Comparison of ENCODE assay signal across 19 cellular contexts in genomic region chr1:6462412-6463119, GRCh38. TPM values are rescaled to one million over a fixed set of nuclear protein-coding genes. Genes with fewer than 3 reads are reported as not detected.
DNase-seq lines count a peak whose midpoint lies in the region; ATAC-seq and TF ChIP-seq lines count a peak whose summit lies in the region.
"Had no signal": no experiment of that assay in that cellular context is flagged by ENCODE, and none has a peak within 500 bp of the region (broad histone marks: within the 10 kb centered on the region; RNA-seq: fewer than 3 reads in every experiment).

No MANE protein-coding gene starts in this region.

- H3K9me3 ChIP-seq in T-helper 17 cell (ENCODE audit: control insufficient read depth, low read length, poor library complexity, severe bottlenecking) (no peaks in the 10 kb centered on the region), osteoblast (ENCODE audit: low read depth, low read length) (no peaks in the 10 kb centered on the region)
- H3K9me3 ChIP-seq: breast epithelium, sigmoid colon, suprapubic skin had no signal

- TF ChIP-seq CTCF in chondrocyte (IDR thresholded peaks at IDR 0.05) (no peak), osteoblast (IDR thresholded peaks at IDR 0.05; ENCODE audit: extremely low read depth, low read depth, low read length) (no peak), coronary artery (IDR thresholded peaks at IDR 0.05) (no peak)

- H3K4me2 ChIP-seq in osteoblast (ENCODE audit: insufficient read depth, low read length): no peak overlapping the region
- H3K4me2 ChIP-seq: hepatocyte had no signal

- H3K27me3 ChIP-seq in osteoblast (ENCODE audit: insufficient read depth, low read length): no peaks in the 10 kb centered on the region
- H3K27me3 ChIP-seq: breast epithelium, hepatocyte had no signal

- no peak overlapping the region for H3K4me3 ChIP-seq in osteoblast (ENCODE audit: insufficient read depth, low read length)
- no peak overlapping the region for H3K4me3 ChIP-seq in coronary artery
- H3K4me3 ChIP-seq: breast epithelium, hepatocyte, sigmoid colon, suprapubic skin had no signal

- peaks cover 58% of the 10 kb centered on the region for H3K4me1 Mint-ChIP-seq in activated T-cell treated with anti-CD3 and anti-CD28 coated beads, Interleukin-2, amount 50 U/mL, for 72 hours (ENCODE audit: low read depth)
- H3K4me1 Mint-ChIP-seq in T-helper 17 cell: peaks cover 38% of the 10 kb centered on the region
- no peaks in the 10 kb centered on the region for H3K4me1 Mint-ChIP-seq in chondrocyte (ENCODE audit: low read depth)

- H3K27ac ChIP-seq in osteoblast (ENCODE audit: low read depth, low read length) (no peak overlapping the region), coronary artery (no peak overlapping the region)
- H3K27ac ChIP-seq: breast epithelium, hepatocyte, sigmoid colon, suprapubic skin had no signal

- H3K36me3 ChIP-seq in osteoblast (ENCODE audit: insufficient read depth, low read length): peaks cover 11% of the 10 kb centered on the region
- H3K36me3 ChIP-seq: breast epithelium, sigmoid colon had no signal

- peak overlapping the region; percentile 78 for H3K27ac Mint-ChIP-seq in activated T-cell treated with anti-CD3 and anti-CD28 coated beads, Interleukin-2, amount 50 U/mL, for 72 hours
- H3K27ac Mint-ChIP-seq in T-helper 17 cell (peak overlapping the region; percentile 100), chondrocyte (ENCODE audit: unreplicated experiment) (no peak overlapping the region)

- no peaks in the 10 kb centered on the region for H3K4me1 ChIP-seq in osteoblast (ENCODE audit: insufficient read depth, low read length)
- H3K4me1 ChIP-seq: breast epithelium had no signal

- peak overlapping the region; percentile 49 to 71 for H3K4me3 Mint-ChIP-seq in activated T-cell treated with anti-CD3 and anti-CD28 coated beads, Interleukin-2, amount 50 U/mL, for 72 hours
- H3K4me3 Mint-ChIP-seq in T-helper 17 cell (peak overlapping the region; percentile 99), chondrocyte (ENCODE audit: unreplicated experiment) (no peak overlapping the region)

- no peaks in the 10 kb centered on the region for H3K27me3 Mint-ChIP-seq in activated T-cell treated with anti-CD3 and anti-CD28 coated beads, Interleukin-2, amount 50 U/mL, for 72 hours (ENCODE audit: low read depth)
- no peaks in the 10 kb centered on the region for H3K27me3 Mint-ChIP-seq in T-helper 17 cell
- no peaks in the 10 kb centered on the region for H3K27me3 Mint-ChIP-seq in chondrocyte (ENCODE audit: low read depth)

- ATAC-seq in activated T-cell treated with anti-CD3 and anti-CD28 coated beads, Interleukin-2, amount 50 U/mL, for 72 hours (replicated peaks in 1 of 2): no peak
- no peak for ATAC-seq in T-helper 17 cell
- ATAC-seq in HG03280 (IDR thresholded peaks at IDR 0.05; ENCODE audit: unreplicated experiment): no peak

- no peaks in the 10 kb centered on the region for H3K79me2 ChIP-seq in osteoblast (ENCODE audit: insufficient read depth, low read length)
- H3K79me2 ChIP-seq: hepatocyte had no signal

- no peak for DNase-seq in activated T-cell treated with anti-CD3 and anti-CD28 coated beads, Interleukin-2, amount 50 U/mL, for 72 hours
- DNase-seq in activated T-cell treated with anti-CD3 and anti-CD28 coated beads for 4 hours (no peak), T-helper 17 cell (no peak), chondrocyte (ENCODE audit: low spot score) (peak; percentile 82), osteoblast (ENCODE audit: insufficient read length, low spot score, missing footprints) (peak; percentile 92), SK-N-DZ (ENCODE audit: low spot score) (no peak), coronary artery (ENCODE audit: low spot score) (no peak)
- DNase-seq: activated effector memory CD4-positive, alpha-beta T cell treated with Interleukin-2 at 50 U/mL for 16 hours; GDM1; H7; NCI-H1436 treated with DMSO at 0.1 percent for 48 hours; NK-92 treated with Interleukin-12 subunit alpha and Interleukin-12 subunit beta, amount 100 ng/mL, for 24 hours; sigmoid colon; stimulated activated CD4-positive, alpha-beta T cell treated with anti-CD3 and anti-CD28 coated beads, Interleukin-1b, Interleukin-23, amount 100 ng/mL, for 48 hours had no signal

- H4K20me1 ChIP-seq in osteoblast (ENCODE audit: insufficient read depth, low read length): no peaks in the 10 kb centered on the region

- H3K9me3 Mint-ChIP-seq in activated T-cell treated with anti-CD3 and anti-CD28 coated beads, Interleukin-2, amount 50 U/mL, for 72 hours: no peaks in the 10 kb centered on the region
- no peaks in the 10 kb centered on the region for H3K9me3 Mint-ChIP-seq in chondrocyte (ENCODE audit: low read depth)

- H3K36me3 Mint-ChIP-seq in activated T-cell treated with anti-CD3 and anti-CD28 coated beads, Interleukin-2, amount 50 U/mL, for 72 hours (ENCODE audit: insufficient read depth in 2 of 2): peaks cover 10 to 14% of the 10 kb centered on the region in 2 donors
- H3K36me3 Mint-ChIP-seq in T-helper 17 cell (ENCODE audit: low read depth) (peaks cover 19% of the 10 kb centered on the region), chondrocyte (ENCODE audit: low read depth) (peaks cover 21% of the 10 kb centered on the region)

- H2AFZ ChIP-seq in osteoblast (ENCODE audit: low read length): no peak overlapping the region
- H2AFZ ChIP-seq: hepatocyte had no signal

RNA-seq across cellular contexts. Expression of gene TNFRSF25, which starts 3.4 kb away (rescaled TPM):
- 100 to 1,000 TPM in 1 of 2 donors, 10 to 100 TPM in 1; 89.2 to 101 TPM for total RNA-seq in activated T-cell treated with anti-CD3 and anti-CD28 coated beads, Interleukin-2, amount 50 U/mL, for 72 hours
- 100 to 1,000 TPM; 393 to 433 TPM for total RNA-seq in T-helper 17 cell
- total RNA-seq in chondrocyte: 20.1 to 32.4 TPM (median 21.4 TPM) in 3 replicates
- 3.3 and 5.0 TPM in 2 replicates for total RNA-seq in osteoblast
- 5.9 and 6.6 TPM in 2 replicates for polyA plus RNA-seq in SK-N-DZ (2014; cell fraction: cytosol; rRNA removed)
- polyA plus RNA-seq in SK-N-DZ (2014; cell fraction: nucleus; rRNA removed): 53.5 and 71.1 TPM in 2 replicates

RNA-seq across cellular contexts. Expression of gene PLEKHG5, which starts 28.9 kb away (rescaled TPM):
- 1 to 10 TPM; 2.6 to 3.2 TPM for total RNA-seq in activated T-cell treated with anti-CD3 and anti-CD28 coated beads, Interleukin-2, amount 50 U/mL, for 72 hours
- total RNA-seq in T-helper 17 cell: 10 to 100 TPM; 10.8 to 12.8 TPM
- 32.4 to 50.5 TPM (median 33.6 TPM) in 3 replicates for total RNA-seq in chondrocyte
- total RNA-seq in osteoblast: 11.2 and 13.3 TPM in 2 replicates
- polyA plus RNA-seq in SK-N-DZ (2014; cell fraction: cytosol; rRNA removed): 4.5 and 5.1 TPM in 2 replicates
- 25.6 and 27.2 TPM in 2 replicates for polyA plus RNA-seq in SK-N-DZ (2014; cell fraction: nucleus; rRNA removed)

RNA-seq across cellular contexts. Expression of gene ESPN, which starts 38.0 kb away (rescaled TPM):
- 1 to 10 TPM; 1.3 to 2.0 TPM for total RNA-seq in activated T-cell treated with anti-CD3 and anti-CD28 coated beads, Interleukin-2, amount 50 U/mL, for 72 hours
- 10 to 100 TPM; 13.2 to 15.7 TPM for total RNA-seq in T-helper 17 cell
- total RNA-seq in chondrocyte: 0.57 to 2.5 TPM (median 2.1 TPM) in 3 replicates
- total RNA-seq in osteoblast: not detected in 2 replicates
- polyA plus RNA-seq in SK-N-DZ (2014; cell fraction: cytosol; rRNA removed): 0.20 TPM in 1 of 2 replicates, not detected in the other
- 0.15 TPM in 1 of 2 replicates, not detected in the other for polyA plus RNA-seq in SK-N-DZ (2014; cell fraction: nucleus; rRNA removed)

RNA-seq across cellular contexts. Expression of gene HES2, which starts 42.8 kb away (rescaled TPM):
- total RNA-seq in activated T-cell treated with anti-CD3 and anti-CD28 coated beads, Interleukin-2, amount 50 U/mL, for 72 hours: 1 to 10 TPM in 1 of 2 donors, under 1 TPM in 1; 0.44 to 1.2 TPM
- total RNA-seq in T-helper 17 cell: not detected
- 0.15 to 0.36 TPM in 2 of 3 replicates, not detected in the other for total RNA-seq in chondrocyte
- total RNA-seq in osteoblast: not detected in 2 replicates
- polyA plus RNA-seq in SK-N-DZ (2014; cell fraction: cytosol; rRNA removed): 0.48 TPM in 1 of 2 replicates, not detected in the other
- polyA plus RNA-seq in SK-N-DZ (2014; cell fraction: nucleus; rRNA removed): 0.13 and 1.3 TPM in 2 replicates
- total RNA-seq: mononuclear cell, sigmoid colon had no signal

Comparison
In these comparisons a context has a peak if more than half of its experiments do, and no peak if none do; other contexts are left out.
1. DNase-seq: peak in chondrocyte (single experiment) and osteoblast (single experiment); none in activated T-cell treated with anti-CD3 and anti-CD28 coated beads, Interleukin-2, amount 50 U/mL, for 72 hours (0 of 2), activated T-cell treated with anti-CD3 and anti-CD28 coated beads for 4 hours (single experiment), T-helper 17 cell (0 of 3), SK-N-DZ (single experiment) and coronary artery (single experiment).